8 cellular contexts compared by ENCODE assay signal in genomic region chr1:120972863-120973262, GRCh38.
DNase-seq lines count a peak whose midpoint lies in the region; ATAC-seq and TF ChIP-seq lines count a peak whose summit lies in the region.
"Not testable (repeated sequence)": the region's sequence is repeated elsewhere in the genome, so short reads cannot be mapped to it uniquely, and the experiment has no call there.

No MANE protein-coding gene starts in this region.

- not testable (repeated sequence) for TF ChIP-seq EP300 in stomach (IDR thresholded peaks at IDR 0.05)

- H3K4me2 ChIP-seq in mammary epithelial cell (ENCODE audit: insufficient read depth, low read depth, low read length), result peak overlapping the region; percentile 4

- not testable (repeated sequence) for H3K27ac ChIP-seq in mammary epithelial cell (ENCODE audit: insufficient read depth, low read depth, low read length); foreskin keratinocyte; naive thymus-derived CD4-positive, alpha-beta T cell (ENCODE audit: low read depth, low read length)
- peak overlapping the region in 1 of 5 donors; percentile 39 for H3K27ac ChIP-seq in stomach

- H3K27me3 Mint-ChIP-seq in naive thymus-derived CD4-positive, alpha-beta T cell, result not testable (repeated sequence)

- POLR2A ChIA-PET in naive thymus-derived CD4-positive, alpha-beta T cell (lab: Charles Lee), result not testable (repeated sequence)

- not testable (repeated sequence) for H3K36me3 Mint-ChIP-seq in naive thymus-derived CD4-positive, alpha-beta T cell

- not testable (repeated sequence) for TF ChIP-seq CTCF in mammary epithelial cell (conservative IDR thresholded peaks at IDR 0.05 in 1 of 2, IDR thresholded peaks at IDR 0.05 in 1 of 2; ENCODE audit: extremely low read depth in 1 of 2, insufficient read depth in 1 of 2, low read depth in 1 of 2, low read length in 2 of 2); foreskin keratinocyte (conservative IDR thresholded peaks at IDR 0.05); kidney epithelial cell (IDR thresholded peaks at IDR 0.05; ENCODE audit: insufficient read depth, low read length, poor library complexity, severe bottlenecking); stomach (IDR thresholded peaks at IDR 0.05)

- ATAC-seq in foreskin keratinocyte, result peak; percentile 89
- ATAC-seq in naive thymus-derived CD4-positive, alpha-beta T cell, result peak; percentile 67

- not testable (repeated sequence) for H2AFZ ChIP-seq in mammary epithelial cell (ENCODE audit: low read depth, low read length)

- 0% methylated on average over 1 of the region's 2 CpGs for WGBS in mammary epithelial cell (ENCODE audit: low coverage, missing lambda C conversion rate)
- 11 to 44% (median 24%) methylated on average over 1 of the region's 2 CpGs for WGBS in stomach, 5 donors

- not testable (repeated sequence) for BruUV-seq in mammary epithelial cell (replicated peaks; lab: Mats Ljungman, UMichigan)

- H3K9me3 ChIP-seq in mammary epithelial cell (replicated peaks; ENCODE audit: insufficient read depth, low read length); naive thymus-derived CD4-positive, alpha-beta T cell (ENCODE audit: control insufficient read depth in 2 of 3, low read length in 3 of 3); stomach: not testable (repeated sequence)

- DNase-seq in Caki2 (ENCODE audit: low read depth) (peak; percentile 21), LoVo (ENCODE audit: low spot score) (peak; percentile 67), SK-MEL-5 (ENCODE audit: low read depth, low spot score) (peak; percentile 60), mammary epithelial cell (peak; percentile 70), foreskin keratinocyte (peak; percentile 2 to 49), kidney epithelial cell (ENCODE audit: low read depth) (peak; percentile 28), stomach (peak; percentile 51)
- DNase-seq in naive thymus-derived CD4-positive, alpha-beta T cell, result not testable (repeated sequence)

- not testable (repeated sequence) for H4K20me1 ChIP-seq in mammary epithelial cell (ENCODE audit: insufficient read depth, low read length)

- not testable (repeated sequence) for H3K9ac ChIP-seq in mammary epithelial cell (ENCODE audit: insufficient read depth, low read length)

- dilution Hi-C loops in mammary epithelial cell (cut with HindIII; ENCODE audit: low sequenced_read_pairs), result not testable (repeated sequence)

- not testable (repeated sequence) for H3K79me2 ChIP-seq in mammary epithelial cell (ENCODE audit: insufficient read depth, low read length)

- not testable (repeated sequence) for H3K4me3 ChIP-seq in mammary epithelial cell (replicated peaks in 1 of 3; ENCODE audit: insufficient read depth in 1 of 3, low read depth in 2 of 3, low read length in 3 of 3); kidney epithelial cell (ENCODE audit: low read depth, low read length); naive thymus-derived CD4-positive, alpha-beta T cell (ENCODE audit: low read length); stomach

- in situ Hi-C loops in Caki2 (cut with HindIII; ENCODE audit: low pct_unique_long_range_greater_than_20kb, low sequenced_read_pairs); SK-MEL-5 (cut with HindIII; ENCODE audit: low pct_unique_long_range_greater_than_20kb, low sequenced_read_pairs); mammary epithelial cell (cut with MboI; ENCODE audit: low sequenced_read_pairs in 2 of 2): not testable (repeated sequence)

- H3K4me1 ChIP-seq in mammary epithelial cell (ENCODE audit: insufficient read depth, low read length); foreskin keratinocyte; naive thymus-derived CD4-positive, alpha-beta T cell (ENCODE audit: control insufficient read depth in 2 of 2, insufficient read depth in 2 of 2, low read length in 2 of 2); stomach: not testable (repeated sequence)

- intact Hi-C loops in mammary epithelial cell (cut with micrococcal nuclease); naive thymus-derived CD4-positive, alpha-beta T cell (cut with micrococcal nuclease); stomach (cut with DNase I; ENCODE audit: low total_unique reads): not testable (repeated sequence)

- H3K9me3 Mint-ChIP-seq in naive thymus-derived CD4-positive, alpha-beta T cell, result not testable (repeated sequence)

- not testable (repeated sequence) for TF ChIP-seq POLR2A in stomach (IDR thresholded peaks at IDR 0.05)

- H3K27me3 ChIP-seq in mammary epithelial cell (ENCODE audit: insufficient read depth, low read length); foreskin keratinocyte; kidney epithelial cell (ENCODE audit: control insufficient read depth, insufficient read depth, low read length); naive thymus-derived CD4-positive, alpha-beta T cell (ENCODE audit: control insufficient read depth in 2 of 2, insufficient read depth in 2 of 2, low read length in 2 of 2); stomach: not testable (repeated sequence)

- H3K36me3 ChIP-seq in mammary epithelial cell (ENCODE audit: insufficient read depth, low read length); kidney epithelial cell (ENCODE audit: control insufficient read depth, insufficient read depth, low read length); naive thymus-derived CD4-positive, alpha-beta T cell (ENCODE audit: control insufficient read depth in 2 of 3, insufficient read depth in 3 of 3, low read length in 3 of 3); stomach: not testable (repeated sequence)

- CTCF ChIA-PET in mammary epithelial cell (lab: Charles Lee; ENCODE audit: low non-redundant PET); naive thymus-derived CD4-positive, alpha-beta T cell (lab: Charles Lee): not testable (repeated sequence)

- H3K4me3 Mint-ChIP-seq in naive thymus-derived CD4-positive, alpha-beta T cell, result not testable (repeated sequence)

- not testable (repeated sequence) for H3K4me1 Mint-ChIP-seq in naive thymus-derived CD4-positive, alpha-beta T cell

- H3K27ac Mint-ChIP-seq in naive thymus-derived CD4-positive, alpha-beta T cell, result not testable (repeated sequence)
